26 cellular contexts compared by ENCODE assay signal in genomic region chr11:16296243-16296642, GRCh38.
DNase-seq lines count a peak whose midpoint lies in the region; ATAC-seq, FAIRE-seq and TF ChIP-seq lines count a peak whose summit lies in the region.
"Had no signal": no experiment of that assay in that cellular context is flagged by ENCODE, and none has a peak within 500 bp of the region (broad histone marks: within the 10 kb centered on the region; RNA-seq: fewer than 3 reads in every experiment).

No MANE protein-coding gene starts in this region.

- FAIRE-seq in D721Med (lab: Jason Lieb, UNC), result no peak
- FAIRE-seq: A549 had no signal

- H3K4me1 ChIP-seq in HEK293 (ENCODE audit: control insufficient read depth, insufficient read depth, low read length), result no peaks in the 10 kb centered on the region
- H3K4me1 ChIP-seq in SJCRH30, result peaks cover 43% of the 10 kb centered on the region
- H3K4me1 ChIP-seq in skeletal muscle tissue (ENCODE audit: control insufficient read depth in 3 of 3, insufficient read depth in 3 of 3, low read length in 3 of 3), result peaks cover 16 to 32% (median 21%) of the 10 kb centered on the region in 3 donors
- H3K4me1 ChIP-seq: A549 had no signal

- CTCF ChIA-PET in HEK293 (lab: Yijun Ruan, JAX), result no interaction called here
- CTCF ChIA-PET in activated CD4-positive, alpha-beta T cell treated with anti-CD3 and anti-CD28 coated beads for 36 hours (lab: Charles Lee), result no interaction called here

- no peak for ATAC-seq in activated CD4-positive, alpha-beta T cell treated with anti-CD3 and anti-CD28 coated beads for 36 hours
- ATAC-seq: A549, GM23338, PC-3 had no signal

- peak; percentile 26 to 65 for DNase-seq in SJCRH30
- no peak for DNase-seq in D721Med (ENCODE audit: insufficient read length, low spot score)
- no peak for DNase-seq in DMS79 treated with DMSO at 0.1 percent for 48 hours (lab: John Stamatoyannopoulos, UW)
- DNase-seq in activated CD4-positive, alpha-beta T cell treated with anti-CD3 and anti-CD28 coated beads for 36 hours, result no peak
- DNase-seq: C1 segment of cervical spinal cord; Caco-2; CD4-positive, alpha-beta memory T cell; DMS 273 treated with DMSO at 0.1 percent for 48 hours; H9; HFFc6; IMR-90; MM.1S; NCI-H1694; NCI-H2029 treated with DMSO at 0.1 percent for 48 hours; NCI-H2171; NCI-H226; NCI-H510A; NCI-H748 treated with DMSO at 0.1 percent for 48 hours; NK-92 treated with Interleukin-12 subunit alpha and Interleukin-12 subunit beta, amount 100 ng/mL, for 24 hours; PC-3 had no signal

- H3K36me3 ChIP-seq in HEK293 (ENCODE audit: control insufficient read depth in 2 of 2, insufficient read depth in 1 of 2, low read length in 2 of 2) (no peaks in the 10 kb centered on the region), SJCRH30 (no peaks in the 10 kb centered on the region), skeletal muscle tissue (ENCODE audit: control insufficient read depth in 3 of 3, insufficient read depth in 3 of 3, low read length in 3 of 3) (no peaks in the 10 kb centered on the region)

- H3K9ac ChIP-seq in skeletal muscle tissue (ENCODE audit: low read depth in 1 of 3, low read length in 3 of 3), result no peak overlapping the region
- H3K9ac ChIP-seq: KMS-11 had no signal

- H3K9me3 ChIP-seq in HEK293 (ENCODE audit: control insufficient read depth, insufficient read depth, low read depth, low read length) (no peaks in the 10 kb centered on the region), SJCRH30 (replicated peaks) (no peaks in the 10 kb centered on the region), skeletal muscle tissue (ENCODE audit: control insufficient read depth in 3 of 3, low read length in 3 of 3) (no peaks in the 10 kb centered on the region)
- H3K9me3 ChIP-seq: A549, Caco-2 had no signal

- no peaks in the 10 kb centered on the region for H3K36me3 Mint-ChIP-seq in nephron (ENCODE audit: low read depth)
- no peaks in the 10 kb centered on the region for H3K36me3 Mint-ChIP-seq in activated CD4-positive, alpha-beta T cell treated with anti-CD3 and anti-CD28 coated beads for 36 hours (ENCODE audit: low read depth)
- H3K36me3 Mint-ChIP-seq: CD4-positive, alpha-beta memory T cell had no signal

- intact Hi-C loops in activated CD4-positive, alpha-beta T cell treated with anti-CD3 and anti-CD28 coated beads for 36 hours (cut with DNase I, micrococcal nuclease), result no loop called here

- no peak overlapping the region for H3K4me3 ChIP-seq in HEK293 (ENCODE audit: low read depth, low read length)
- H3K4me3 ChIP-seq in SJCRH30, result no peak overlapping the region
- no peak overlapping the region for H3K4me3 ChIP-seq in skeletal muscle tissue (ENCODE audit: low read length in 3 of 3)
- H3K4me3 ChIP-seq: A549, GM23338 had no signal

- no peaks in the 10 kb centered on the region for H3K27me3 Mint-ChIP-seq in nephron (ENCODE audit: low read depth)
- H3K27me3 Mint-ChIP-seq in activated CD4-positive, alpha-beta T cell treated with anti-CD3 and anti-CD28 coated beads for 36 hours, result no peaks in the 10 kb centered on the region
- H3K27me3 Mint-ChIP-seq: CD4-positive, alpha-beta memory T cell had no signal

- H3K27me3 ChIP-seq in SJCRH30, result no peaks in the 10 kb centered on the region
- no peaks in the 10 kb centered on the region for H3K27me3 ChIP-seq in skeletal muscle tissue (ENCODE audit: control insufficient read depth in 3 of 3, insufficient read depth in 3 of 3, low read length in 3 of 3)

- H3K27ac ChIP-seq in HEK293 (ENCODE audit: extremely low read depth, low read depth, low read length) (no peak overlapping the region), SJCRH30 (no peak overlapping the region), skeletal muscle tissue (ENCODE audit: low read depth, low read length) (peak overlapping the region; percentile 17)
- H3K27ac ChIP-seq: A549, KMS-11 had no signal

- peak overlapping the region in 1 of 3 experiments; percentile 39 for H3K4me3 Mint-ChIP-seq in nephron
- H3K4me3 Mint-ChIP-seq in activated CD4-positive, alpha-beta T cell treated with anti-CD3 and anti-CD28 coated beads for 36 hours, result no peak overlapping the region
- H3K4me3 Mint-ChIP-seq: CD4-positive, alpha-beta memory T cell; GM23338; H9; HFFc6 had no signal

- peak overlapping the region; percentile 48 to 76 (median 68) for H3K27ac Mint-ChIP-seq in nephron
- no peak overlapping the region for H3K27ac Mint-ChIP-seq in activated CD4-positive, alpha-beta T cell treated with anti-CD3 and anti-CD28 coated beads for 36 hours
- H3K27ac Mint-ChIP-seq: CD4-positive, alpha-beta memory T cell; GM23338; H9; HFFc6 had no signal

- no peaks in the 10 kb centered on the region for H3K9me3 Mint-ChIP-seq in nephron
- H3K9me3 Mint-ChIP-seq in activated CD4-positive, alpha-beta T cell treated with anti-CD3 and anti-CD28 coated beads for 36 hours (ENCODE audit: low read depth), result no peaks in the 10 kb centered on the region
- H3K9me3 Mint-ChIP-seq: GM23338, H9, HFFc6 had no signal

- POLR2A ChIA-PET in HEK293 (lab: Yijun Ruan, JAX), result no interaction called here
- POLR2A ChIA-PET in activated CD4-positive, alpha-beta T cell treated with anti-CD3 and anti-CD28 coated beads for 36 hours (lab: Charles Lee), result no interaction called here

- no peak for TF ChIP-seq CTCF in HEK293 (tag by site-specific recombination; IDR thresholded peaks at IDR 0.05)
- no peak for TF ChIP-seq CTCF in nephron (IDR thresholded peaks at IDR 0.05; ENCODE audit: unreplicated experiment in 3 of 3)
- no peak for TF ChIP-seq CTCF in D721Med (IDR thresholded peaks at IDR 0.05; ENCODE audit: insufficient read depth, missing control alignments)

- peaks cover 74% of the 10 kb centered on the region for H3K4me1 Mint-ChIP-seq in nephron
- H3K4me1 Mint-ChIP-seq in activated CD4-positive, alpha-beta T cell treated with anti-CD3 and anti-CD28 coated beads for 36 hours, result no peaks in the 10 kb centered on the region
- H3K4me1 Mint-ChIP-seq: CD4-positive, alpha-beta memory T cell had no signal

TF ChIP-seq in HEK293, 187 proteins besides CTCF, POLR2A, EP300 and RAD21:
- TF ChIP-seq SCRT2 (tag by site-specific recombination; IDR thresholded peaks at IDR 0.05) (no peak), ZBTB17 (tag by site-specific recombination; IDR thresholded peaks at IDR 0.05) (peak; percentile 66; the same call in 1 of the 2 replicates)

Comparison
In these comparisons a context has a peak if more than half of its experiments do, and no peak if none do; other contexts are left out.
1. DNase-seq: peak in SJCRH30 (2 of 2); none in D721Med (single experiment), DMS79 treated with DMSO at 0.1 percent for 48 hours (single experiment) and activated CD4-positive, alpha-beta T cell treated with anti-CD3 and anti-CD28 coated beads for 36 hours (single experiment).